In genomic region chr6:27672113-27672799, GRCh38 we compare ENCODE assay signal across 1 cellular context.
TF ChIP-seq lines count a peak whose summit lies in the region.

No MANE protein-coding gene starts in this region.

TF ChIP-seq in HepG2, 621 proteins besides CTCF, POLR2A, EP300 and RAD21 (continued from another document and continues in another):
- TF ChIP-seq ZGPAT (CRISPR knock-in tag; IDR thresholded peaks at IDR 0.05) (peak; percentile 94), ZNF574 (CRISPR knock-in tag; IDR thresholded peaks at IDR 0.05) (peak; percentile 43), ZBTB43 (CRISPR knock-in tag; conservative IDR thresholded peaks at IDR 0.05) (peak; percentile 98), ZSCAN21 (CRISPR knock-in tag; IDR thresholded peaks at IDR 0.05; ENCODE audit: borderline replicate concordance) (0 out of 2 replicates have a peak, but pooled peaks have one; percentile 31), KIAA2018 (CRISPR knock-in tag; IDR thresholded peaks at IDR 0.05; ENCODE audit: borderline replicate concordance) (no peak), KLF6 (CRISPR knock-in tag; IDR thresholded peaks at IDR 0.05) (0 out of 2 replicates have a peak, but pooled peaks have one; percentile 35), MXI1 (IDR thresholded peaks at IDR 0.05; ENCODE audit: borderline replicate concordance, low read depth, low read length) (0 out of 3 replicates have a peak, but pooled peaks have one; percentile 24), KMT2B (CRISPR knock-in tag; IDR thresholded peaks at IDR 0.05) (peak; percentile 49), ELF3 (CRISPR knock-in tag; IDR thresholded peaks at IDR 0.05) (peak; percentile 87), ZNF598 (CRISPR knock-in tag; IDR thresholded peaks at IDR 0.05; ENCODE audit: borderline replicate concordance) (no peak), ZNF205 (CRISPR knock-in tag; IDR thresholded peaks at IDR 0.05) (peak; percentile 91), ZNF766 (CRISPR knock-in tag; IDR thresholded peaks at IDR 0.05; ENCODE audit: borderline replicate concordance) (peak; percentile 22; the same call in 1 of the 2 replicates), ZNF773 (CRISPR knock-in tag; IDR thresholded peaks at IDR 0.05; ENCODE audit: borderline replicate concordance) (no peak), ZHX2 (IDR thresholded peaks at IDR 0.05; ENCODE audit: low read depth) (peak; percentile 73), ZHX2 (CRISPR knock-in tag; IDR thresholded peaks at IDR 0.05; ENCODE audit: borderline replicate concordance) (0 out of 2 replicates have a peak, but pooled peaks have one; percentile 12), HMGXB3 (CRISPR knock-in tag; IDR thresholded peaks at IDR 0.05; ENCODE audit: borderline replicate concordance) (0 out of 2 replicates have a peak, but pooled peaks have one; percentile 27), NR1H2 (CRISPR knock-in tag; IDR thresholded peaks at IDR 0.05; ENCODE audit: borderline replicate concordance, low read depth) (no peak), ZNF740 (CRISPR knock-in tag; IDR thresholded peaks at IDR 0.05) (0 out of 2 replicates have a peak, but pooled peaks have one; percentile 1), ZNF33A (CRISPR knock-in tag; IDR thresholded peaks at IDR 0.05; ENCODE audit: borderline replicate concordance) (peak; percentile 68; the same call in 1 of the 2 replicates), ZFX (CRISPR knock-in tag; IDR thresholded peaks at IDR 0.05; ENCODE audit: low read depth) (peak; percentile 26; the same call in 1 of the 2 replicates), SMAD1 (CRISPR knock-in tag; IDR thresholded peaks at IDR 0.05; ENCODE audit: borderline replicate concordance, low read depth) (peak; percentile 83; the same call in 1 of the 2 replicates), CHCHD3 (CRISPR knock-in tag; IDR thresholded peaks at IDR 0.05) (no peak), ZNF367 (CRISPR knock-in tag; IDR thresholded peaks at IDR 0.05; ENCODE audit: borderline replicate concordance) (no peak), SALL1 (CRISPR knock-in tag; IDR thresholded peaks at IDR 0.05) (peak; percentile 94), ZMYM2 (CRISPR knock-in tag; IDR thresholded peaks at IDR 0.05) (peak; percentile 98), SAP130 (CRISPR knock-in tag; IDR thresholded peaks at IDR 0.05; ENCODE audit: low read depth) (peak; percentile 71)
